1 cellular context compared by ENCODE assay signal in the genomic region with DNA sequence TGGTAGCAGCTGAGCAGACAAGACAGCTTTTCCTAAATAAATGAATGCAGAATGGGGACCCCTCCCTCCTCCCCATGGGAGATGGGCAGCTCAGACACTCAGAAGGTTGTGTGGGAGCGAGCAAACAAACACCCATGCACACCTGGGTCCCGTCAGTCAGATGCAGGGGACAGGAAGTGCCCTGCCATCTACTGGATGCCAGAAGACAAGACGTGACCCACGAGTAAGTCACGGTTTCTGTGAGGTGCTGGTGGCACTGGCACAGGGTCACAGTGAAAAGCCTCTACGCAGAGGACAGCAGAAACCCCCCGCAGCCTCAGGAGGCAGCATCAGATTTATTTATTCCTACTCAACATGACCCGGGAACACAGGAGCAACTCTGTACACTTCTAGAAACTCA.
TF ChIP-seq lines count a peak whose summit lies in the region.

No MANE protein-coding gene starts in this region.

TF ChIP-seq in H1, 55 proteins besides CTCF, POLR2A, EP300 and RAD21:
- no peak for TF ChIP-seq TCF12 (IDR thresholded peaks at IDR 0.05; ENCODE audit: low read depth, low read length)
- no peak for TF ChIP-seq SP4 (IDR thresholded peaks at IDR 0.05; ENCODE audit: low read length)
- TF ChIP-seq, protein P1, sequence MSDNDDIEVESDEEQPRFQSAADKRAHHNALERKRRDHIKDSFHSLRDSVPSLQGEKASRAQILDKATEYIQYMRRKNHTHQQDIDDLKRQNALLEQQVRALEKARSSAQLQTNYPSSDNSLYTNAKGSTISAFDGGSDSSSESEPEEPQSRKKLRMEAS (IDR thresholded peaks at IDR 0.05): no peak
- TF ChIP-seq GABPA (IDR thresholded peaks at IDR 0.05; ENCODE audit: borderline replicate concordance, insufficient read depth, low read length): no peak
- TF ChIP-seq MAFK (IDR thresholded peaks at IDR 0.05; ENCODE audit: low read depth, low read length): no peak
- no peak for TF ChIP-seq KDM4A (IDR thresholded peaks at IDR 0.05; ENCODE audit: low read depth, low read length, severe bottlenecking)
- no peak for TF ChIP-seq BACH1 (IDR thresholded peaks at IDR 0.05; ENCODE audit: low read length)
- TF ChIP-seq CBX8 (IDR thresholded peaks at IDR 0.05; ENCODE audit: borderline replicate concordance, low read depth, low read length): no peak
- TF ChIP-seq, protein P2, sequence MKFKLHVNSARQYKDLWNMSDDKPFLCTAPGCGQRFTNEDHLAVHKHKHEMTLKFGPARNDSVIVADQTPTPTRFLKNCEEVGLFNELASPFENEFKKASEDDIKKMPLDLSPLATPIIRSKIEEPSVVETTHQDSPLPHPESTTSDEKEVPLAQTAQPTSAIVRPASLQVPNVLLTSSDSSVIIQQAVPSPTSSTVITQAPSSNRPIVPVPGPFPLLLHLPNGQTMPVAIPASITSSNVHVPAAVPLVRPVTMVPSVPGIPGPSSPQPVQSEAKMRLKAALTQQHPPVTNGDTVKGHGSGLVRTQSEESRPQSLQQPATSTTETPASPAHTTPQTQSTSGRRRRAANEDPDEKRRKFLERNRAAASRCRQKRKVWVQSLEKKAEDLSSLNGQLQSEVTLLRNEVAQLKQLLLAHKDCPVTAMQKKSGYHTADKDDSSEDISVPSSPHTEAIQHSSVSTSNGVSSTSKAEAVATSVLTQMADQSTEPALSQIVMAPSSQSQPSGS (IDR thresholded peaks at IDR 0.05; ENCODE audit: low read length): no peak
- TF ChIP-seq SP1 (IDR thresholded peaks at IDR 0.05; ENCODE audit: low read depth, low read length): no peak
- no peak for TF ChIP-seq SIN3A (conservative IDR thresholded peaks at IDR 0.05 in 1 of 2, IDR thresholded peaks at IDR 0.05 in 1 of 2; ENCODE audit: low read depth in 1 of 2, low read length in 2 of 2)
- no peak for TF ChIP-seq RFX5 (IDR thresholded peaks at IDR 0.05; ENCODE audit: borderline replicate concordance, low read depth, low read length)
- no peak for TF ChIP-seq ASH2L (IDR thresholded peaks at IDR 0.05; ENCODE audit: low read length)
- TF ChIP-seq EZH2 (IDR thresholded peaks at IDR 0.05; ENCODE audit: low read depth, low read length, severe bottlenecking): no peak
- no peak for TF ChIP-seq TEAD4 (IDR thresholded peaks at IDR 0.05; ENCODE audit: low read depth, low read length)
- TF ChIP-seq CHD1 (IDR thresholded peaks at IDR 0.05; ENCODE audit: low read depth, low read length): no peak
- TF ChIP-seq TAF1 (IDR thresholded peaks at IDR 0.05; ENCODE audit: low read depth, low read length): no peak
- TF ChIP-seq CREB1 (IDR thresholded peaks at IDR 0.05): no peak
